Comparison of ENCODE assay signal across 27 cellular contexts in the genomic region with DNA sequence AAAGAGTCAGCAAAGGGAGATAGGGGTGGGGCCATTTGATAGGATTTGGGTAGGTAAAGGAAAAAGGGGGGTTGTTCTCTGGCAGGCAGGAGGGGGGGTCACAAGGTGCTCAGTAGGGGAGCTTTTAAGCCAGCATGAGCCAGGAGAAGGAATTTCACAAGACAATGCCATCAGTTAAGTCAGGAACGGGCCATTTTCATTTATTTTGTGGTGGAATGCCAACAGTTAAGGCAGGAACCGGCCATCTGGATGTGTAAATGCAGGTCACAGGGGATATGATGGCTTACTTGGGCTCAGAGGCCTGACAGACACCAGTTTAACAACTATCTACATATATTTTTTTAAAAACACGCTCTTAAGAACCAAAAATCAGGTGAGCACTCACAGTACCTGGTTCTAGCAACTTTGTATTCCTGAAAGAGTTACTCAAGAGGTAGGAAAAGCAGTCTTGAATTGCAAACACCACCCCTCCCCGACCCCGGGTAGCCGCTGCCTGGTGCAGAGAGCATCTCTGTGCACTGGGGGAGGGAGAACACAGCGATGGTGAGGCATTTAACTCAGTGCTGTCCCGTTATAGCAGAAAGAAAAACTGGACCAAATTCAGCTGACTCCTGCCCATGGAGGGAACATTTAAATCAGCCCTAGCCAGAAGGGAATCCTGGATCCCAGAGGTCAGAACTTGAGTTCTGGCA.
"Had no signal": no experiment of that assay in that cellular context is flagged by ENCODE, and none has a peak within 500 bp of the region (broad histone marks: within the 10 kb centered on the region; RNA-seq: fewer than 3 reads in every experiment).

No MANE protein-coding gene starts in this region.

- H3K36me3 ChIP-seq: breast epithelium, Peyer's patch, SJSA1 had no signal

- H3K27me3 Mint-ChIP-seq: activated CD4-positive, alpha-beta T cell treated with anti-CD3 and anti-CD28 coated beads, Interleukin-2, amount 10 ng/mL, durations not matched to agents 24 days and 14 days; activated CD8-positive, alpha-beta memory T cell treated with anti-CD3 and anti-CD28 coated beads, Interleukin-2, amount 10 ng/mL, durations not matched to agents 7 days and 5 days had no signal

- H3K4me3 ChIP-seq: breast epithelium, Peyer's patch, SJSA1 had no signal

- H3K9me3 Mint-ChIP-seq: activated B cell treated with CpG ODN at 0.5 μM for 24 hours; activated CD4-positive, alpha-beta T cell treated with anti-CD3 and anti-CD28 coated beads, Interleukin-2, amount 10 ng/mL, durations not matched to agents 24 days and 14 days; activated naive CD4-positive, alpha-beta T cell treated with anti-CD3 and anti-CD28 coated beads, Interleukin-2, amount 50 U/mL, for 24 hours; activated T-cell treated with anti-CD3 and anti-CD28 coated beads, Interleukin-2, amount 50 U/mL, for 24 hours; activated T-helper 1 cell treated with anti-CD3 and anti-CD28 coated beads, Interleukin-12 subunit alpha, Interleukin-12 subunit beta, Interleukin-2, Interleukin-4 antibody, amounts not matched to agents 30 ng/mL and 10 ng/mL and 1 ng/mL, durations not matched to agents 14 hours and 24 hours and 36 hours had no signal

- H3K36me3 Mint-ChIP-seq: activated CD8-positive, alpha-beta memory T cell treated with anti-CD3 and anti-CD28 coated beads, Interleukin-2, amount 10 ng/mL, durations not matched to agents 7 days and 5 days; activated naive CD4-positive, alpha-beta T cell treated with anti-CD3 and anti-CD28 coated beads, Interleukin-2, amount 50 U/mL, for 24 hours had no signal

- ATAC-seq: activated CD8-positive, alpha-beta memory T cell treated with anti-CD3 and anti-CD28 coated beads, Interleukin-2, amount 10 ng/mL, durations not matched to agents 7 days and 5 days; SK-N-SH treated with all-trans-retinoic acid at 6 μM for 48 hours had no signal

- H3K4me1 Mint-ChIP-seq: activated B cell treated with CpG ODN at 0.5 μM for 24 hours; activated CD4-positive, alpha-beta T cell treated with anti-CD3 and anti-CD28 coated beads, Interleukin-2, amount 10 ng/mL, durations not matched to agents 24 days and 14 days; activated CD8-positive, alpha-beta memory T cell treated with anti-CD3 and anti-CD28 coated beads, Interleukin-2, amount 10 ng/mL, durations not matched to agents 7 days and 5 days; activated naive CD4-positive, alpha-beta T cell treated with anti-CD3 and anti-CD28 coated beads, Interleukin-2, amount 50 U/mL, for 24 hours had no signal

- H3K4me3 Mint-ChIP-seq: activated B cell treated with CpG ODN at 0.5 μM for 24 hours; activated CD4-positive, alpha-beta T cell treated with anti-CD3 and anti-CD28 coated beads, Interleukin-2, amount 10 ng/mL, durations not matched to agents 24 days and 14 days; activated CD8-positive, alpha-beta memory T cell treated with anti-CD3 and anti-CD28 coated beads, Interleukin-2, amount 10 ng/mL, durations not matched to agents 7 days and 5 days; activated naive CD4-positive, alpha-beta T cell treated with anti-CD3 and anti-CD28 coated beads, Interleukin-2, amount 50 U/mL, for 24 hours; activated T-cell treated with anti-CD3 and anti-CD28 coated beads, Interleukin-2, amount 50 U/mL, for 24 hours; activated T-helper 1 cell treated with anti-CD3 and anti-CD28 coated beads, Interleukin-12 subunit alpha, Interleukin-12 subunit beta, Interleukin-2, Interleukin-4 antibody, amounts not matched to agents 30 ng/mL and 10 ng/mL and 1 ng/mL, durations not matched to agents 14 hours and 24 hours and 36 hours had no signal

- H3K27ac Mint-ChIP-seq: activated B cell treated with CpG ODN at 0.5 μM for 24 hours; activated CD4-positive, alpha-beta T cell treated with anti-CD3 and anti-CD28 coated beads, Interleukin-2, amount 10 ng/mL, durations not matched to agents 24 days and 14 days; activated CD8-positive, alpha-beta memory T cell treated with anti-CD3 and anti-CD28 coated beads, Interleukin-2, amount 10 ng/mL, durations not matched to agents 7 days and 5 days; activated naive CD4-positive, alpha-beta T cell treated with anti-CD3 and anti-CD28 coated beads, Interleukin-2, amount 50 U/mL, for 24 hours; activated T-cell treated with anti-CD3 and anti-CD28 coated beads, Interleukin-2, amount 50 U/mL, for 24 hours; activated T-helper 1 cell treated with anti-CD3 and anti-CD28 coated beads, Interleukin-12 subunit alpha, Interleukin-12 subunit beta, Interleukin-2, Interleukin-4 antibody, amounts not matched to agents 30 ng/mL and 10 ng/mL and 1 ng/mL, durations not matched to agents 14 hours and 24 hours and 36 hours had no signal

- H3K9me3 ChIP-seq: Peyer's patch, SJSA1 had no signal

- H3K27me3 ChIP-seq: breast epithelium, Peyer's patch, SJSA1 had no signal

- H3K27ac ChIP-seq: breast epithelium, Peyer's patch, RWPE1, SJSA1 had no signal

- DNase-seq: activated B cell treated with CpG ODN at 0.5 μM for 24 hours; activated CD4-positive, alpha-beta T cell treated with anti-CD3 and anti-CD28 coated beads for 1 hour; activated CD4-positive, alpha-beta T cell treated with anti-CD3 and anti-CD28 coated beads, Interleukin-2, amount 10 ng/mL, durations not matched to agents 24 days and 14 days; activated CD4-positive, alpha-beta T cell treated with anti-CD3 and anti-CD28 coated beads, Interleukin-2, amount 50 U/mL, for 48 hours; activated CD8-positive, alpha-beta memory T cell treated with anti-CD3 and anti-CD28 coated beads, Interleukin-2, amount 10 ng/mL, durations not matched to agents 7 days and 5 days; activated effector memory CD4-positive, alpha-beta T cell treated with Interleukin-2 at 50 U/mL for 16 hours; activated naive CD4-positive, alpha-beta T cell; activated T-cell treated with anti-CD3 and anti-CD28 coated beads, Interleukin-2, amount 50 U/mL, for 24 hours; aorta; caudate nucleus; MM.1S; NCI-H1105; NCI-H1436; NCI-H1694 treated with DMSO at 0.1 percent for 48 hours; NCI-H2029 treated with DMSO at 0.1 percent for 48 hours; NCI-H510A treated with DMSO at 0.1 percent for 48 hours; NCI-H69; NK-92 treated with Interleukin-12 subunit alpha and Interleukin-12 subunit beta, amount 100 ng/mL, for 24 hours; Peyer's patch; SHP77; SW 1271 had no signal

- H3K4me1 ChIP-seq: breast epithelium, Peyer's patch, SJSA1 had no signal
